Comparison of ENCODE assay signal across 22 cellular contexts in the genomic region with DNA sequence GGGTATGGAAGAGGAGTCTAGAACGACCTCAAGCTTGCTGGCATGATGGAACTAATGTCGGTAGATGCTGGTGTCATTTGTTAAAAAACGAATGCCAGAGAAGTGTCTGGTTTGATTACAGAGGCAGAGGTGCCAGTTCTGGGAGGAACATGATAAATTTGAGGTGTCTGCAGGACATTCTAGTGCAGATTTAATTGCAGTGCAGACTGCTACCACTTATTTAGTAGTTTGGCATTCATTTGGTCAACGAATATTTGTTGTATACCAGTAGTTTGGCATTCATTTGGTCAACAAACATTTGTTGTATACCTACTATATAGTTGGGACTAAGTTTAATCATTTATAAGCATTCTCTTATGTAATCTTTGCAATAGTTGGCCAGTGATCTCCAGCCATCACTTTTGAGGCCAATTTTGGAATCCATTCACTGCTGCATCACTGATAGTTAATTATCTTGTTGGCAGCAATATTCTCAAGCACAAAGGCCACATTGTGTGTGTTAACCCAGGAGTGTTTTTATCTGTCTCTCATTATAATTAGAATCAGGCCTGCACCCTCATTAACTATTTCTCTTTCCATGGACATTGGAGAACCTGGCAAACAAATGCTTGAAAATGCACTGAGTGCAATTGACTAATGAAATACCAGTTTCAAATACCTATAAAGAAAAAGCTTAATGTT.
"Had no signal": no experiment of that assay in that cellular context is flagged by ENCODE, and none has a peak within 500 bp of the region (broad histone marks: within the 10 kb centered on the region; RNA-seq: fewer than 3 reads in every experiment).

No MANE protein-coding gene starts in this region.

- ATAC-seq: activated naive CD4-positive, alpha-beta T cell treated with anti-CD3 and anti-CD28 coated beads, Interleukin-2, amount 50 U/mL, for 72 hours; activated T-helper 17 cell treated with anti-CD3 and anti-CD28 coated beads, Interleukin-2, amount 50 U/mL, for 72 hours; effector memory CD8-positive, alpha-beta T cell; gastroesophageal sphincter; left lobe of liver; naive thymus-derived CD8-positive, alpha-beta T cell; WTC11 had no signal

- H2AFZ ChIP-seq: neural progenitor cell had no signal

- H3K4me3 ChIP-seq: colonic mucosa, dorsolateral prefrontal cortex, esophagus muscularis mucosa, gastroesophageal sphincter, neural progenitor cell, thoracic aorta, vagina had no signal

- H3K9me3 ChIP-seq: colonic mucosa, esophagus muscularis mucosa, gastroesophageal sphincter, thoracic aorta, vagina had no signal

- H3K4me1 ChIP-seq: colonic mucosa, esophagus muscularis mucosa, gastroesophageal sphincter, neural progenitor cell, vagina had no signal

- H3K9ac ChIP-seq: neural progenitor cell had no signal

- H3K27ac ChIP-seq: brain microvascular endothelial cell, colonic mucosa, dorsolateral prefrontal cortex, esophagus muscularis mucosa, gastroesophageal sphincter, neural progenitor cell, thoracic aorta, vagina had no signal

- H3K4me2 ChIP-seq: neural progenitor cell had no signal

- H3K27me3 ChIP-seq: brain microvascular endothelial cell, colonic mucosa, dorsolateral prefrontal cortex, esophagus muscularis mucosa, gastroesophageal sphincter, neural progenitor cell, vagina had no signal

- DNase-seq: activated T-cell treated with anti-CD3 and anti-CD28 coated beads, Interleukin-2, amount 50 U/mL, for 1 hour; aorta; brain microvascular endothelial cell; colonic mucosa; dorsolateral prefrontal cortex; effector memory CD8-positive, alpha-beta T cell; head of caudate nucleus; islet precursor cell; naive thymus-derived CD8-positive, alpha-beta T cell; posterior cingulate gyrus; stimulated activated CD4-positive, alpha-beta T cell treated with anti-CD3 and anti-CD28 coated beads, Interleukin-2, amount 100 ng/mL, for 48 hours; stimulated activated naive CD4-positive, alpha-beta T cell treated with Interleukin-2 at 50 U/mL for 16 hours; T1000 had no signal

- H3K36me3 ChIP-seq: brain microvascular endothelial cell, colonic mucosa, esophagus muscularis mucosa, gastroesophageal sphincter, neural progenitor cell, thoracic aorta, vagina had no signal
